30 cellular contexts compared by ENCODE assay signal in genomic region chr2:118722976-118723375, GRCh38.
"Had no signal": no experiment of that assay in that cellular context is flagged by ENCODE, and none has a peak within 500 bp of the region (broad histone marks: within the 10 kb centered on the region; RNA-seq: fewer than 3 reads in every experiment).

No MANE protein-coding gene starts in this region.

- H3K4me3 ChIP-seq: esophagus muscularis mucosa, gastrocnemius medialis had no signal

- DNase-seq: activated CD4-positive, alpha-beta memory T cell treated with anti-CD3 and anti-CD28 coated beads, Interleukin-2, amount 10 ng/mL, durations not matched to agents 7 days and 5 days; activated CD4-positive, alpha-beta T cell treated with anti-CD3 and anti-CD28 coated beads for 1 hour; activated CD4-positive, alpha-beta T cell treated with anti-CD3 and anti-CD28 coated beads for 4 hours; activated CD4-positive, alpha-beta T cell treated with anti-CD3 and anti-CD28 coated beads, Interleukin-2, amount 10 ng/mL, durations not matched to agents 7 days and 5 days; activated CD4-positive, alpha-beta T cell treated with anti-CD3 and anti-CD28 coated beads, Interleukin-2, amount 50 U/mL, for 4 hours; activated effector memory CD4-positive, alpha-beta T cell treated with Interleukin-2 at 50 U/mL for 16 hours; activated gamma-delta T cell treated with Interleukin-2 at 50 U/mL for 16 hours; activated naive CD4-positive, alpha-beta T cell treated with anti-CD3 and anti-CD28 coated beads, Interleukin-2, amount 50 U/mL, for 16 hours; activated naive CD4-positive, alpha-beta T cell treated with Interleukin-2 at 50 U/mL for 16 hours; activated T-cell treated with anti-CD3 and anti-CD28 coated beads, Interleukin-2, amount 50 U/mL, for 4 hours; amniotic stem cell; brain microvascular endothelial cell; caudate nucleus; cortex of kidney; dermis blood vessel endothelial cell; effector CD4-positive, alpha-beta T cell; effector memory CD8-positive, alpha-beta T cell; erythroblast; foreskin keratinocyte; gastrocnemius medialis; glutamatergic neuron; T-cell; T-helper 9 cell had no signal

- H3K27ac ChIP-seq: brain microvascular endothelial cell, esophagus muscularis mucosa, gastrocnemius medialis, VCaP had no signal

- FAIRE-seq: astrocyte, colon, TTC549 had no signal

- H3K4me1 ChIP-seq: esophagus muscularis mucosa, gastrocnemius medialis had no signal

- H3K36me3 ChIP-seq: brain microvascular endothelial cell, esophagus muscularis mucosa, gastrocnemius medialis had no signal

- H3K27me3 ChIP-seq: brain microvascular endothelial cell, foreskin keratinocyte, gastrocnemius medialis had no signal

- ATAC-seq: activated T-cell treated with anti-CD3 and anti-CD28 coated beads, Interleukin-2, amount 50 U/mL, for 4 hours; activated T-helper 17 cell treated with anti-CD3 and anti-CD28 coated beads, Interleukin-2, amount 50 U/mL, for 72 hours; effector memory CD8-positive, alpha-beta T cell; foreskin keratinocyte; gastrocnemius medialis; T-cell; WTC11 had no signal

- H3K9me3 ChIP-seq: gastrocnemius medialis had no signal
